1 cellular context compared by ENCODE assay signal in genomic region chr1:1194723-1195122, GRCh38.
TF ChIP-seq lines count a peak whose summit lies in the region.

No MANE protein-coding gene starts in this region.

TF ChIP-seq in HEK293, 187 proteins besides CTCF, POLR2A, EP300 and RAD21 (continued from another document):
- TF ChIP-seq ZNF26 (tag by site-specific recombination; IDR thresholded peaks at IDR 0.05) (0 out of 2 replicates have a peak, but pooled peaks have one; percentile 19), KLF8 (tag by site-specific recombination; IDR thresholded peaks at IDR 0.05) (peak; percentile 53; the same call in 1 of the 2 replicates)
